Comparison of ENCODE assay signal across 9 cellular contexts in the genomic region with DNA sequence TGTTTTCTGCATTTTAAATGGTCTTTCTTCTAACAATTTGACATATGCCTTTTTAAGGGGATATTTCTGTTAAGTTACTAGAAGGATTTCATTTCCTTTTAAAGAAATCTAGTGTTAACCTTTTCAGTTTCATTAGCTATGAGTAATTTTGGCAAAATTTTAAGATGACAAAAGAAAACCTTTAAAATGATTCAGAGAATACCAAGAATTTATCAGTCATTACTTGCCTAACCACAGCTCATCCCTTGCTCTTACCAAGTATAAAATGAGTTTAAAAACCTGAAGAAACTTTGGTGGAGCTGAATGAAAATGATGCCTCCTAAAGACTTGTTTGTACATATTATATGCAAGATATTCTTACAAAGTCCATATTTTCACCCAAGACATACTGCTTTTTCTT.
DNase-seq lines count a peak whose midpoint lies in the region; ATAC-seq, FAIRE-seq and TF ChIP-seq lines count a peak whose summit lies in the region.
"Had no signal": no experiment of that assay in that cellular context is flagged by ENCODE, and none has a peak within 500 bp of the region (broad histone marks: within the 10 kb centered on the region; RNA-seq: fewer than 3 reads in every experiment).

No MANE protein-coding gene starts in this region.

- no peaks in the 10 kb centered on the region for H4K20me1 ChIP-seq in astrocyte (ENCODE audit: insufficient read depth, low read length)

- in situ Hi-C loops in ACHN (cut with HindIII; ENCODE audit: low pct_ligation_motif_present, low pct_unique_long_range_greater_than_20kb, low sequenced_read_pairs), result no loop called here

- H3K79me2 ChIP-seq in astrocyte (ENCODE audit: insufficient read depth, low read length), result peaks cover 80% of the 10 kb centered on the region

- ATAC-seq in GM19035 (IDR thresholded peaks at IDR 0.05; ENCODE audit: unreplicated experiment) (peak; percentile 34), HG03159 (IDR thresholded peaks at IDR 0.05; ENCODE audit: unreplicated experiment) (peak; percentile 50)

- FAIRE-seq in astrocyte (lab: Jason Lieb, UNC), result no peak

- intact Hi-C loops in CD14-positive monocyte (cut with micrococcal nuclease), result no loop called here
- intact Hi-C loops in testis (cut with DNase I; ENCODE audit: low total_unique reads), result no loop called here

- H3K27ac Mint-ChIP-seq in astrocyte (ENCODE audit: unreplicated experiment) (peak overlapping the region; percentile 91), CD14-positive monocyte (no peak overlapping the region), mesothelial cell of epicardium (no peak overlapping the region), endothelial cell (ENCODE audit: unreplicated experiment) (no peak overlapping the region)

- H2AFZ ChIP-seq in astrocyte (ENCODE audit: low read depth, low read length), result no peak overlapping the region

- TF ChIP-seq CTCF in astrocyte (IDR thresholded peaks at IDR 0.05; ENCODE audit: insufficient read depth, low read depth, low read length) (no peak), CD14-positive monocyte (IDR thresholded peaks at IDR 0.05) (no peak), testis (IDR thresholded peaks at IDR 0.05) (no peak), mesothelial cell of epicardium (IDR thresholded peaks at IDR 0.05; ENCODE audit: unreplicated experiment) (no peak), endothelial cell (IDR thresholded peaks at IDR 0.05; ENCODE audit: unreplicated experiment) (no peak)

- H3K9ac ChIP-seq in astrocyte (ENCODE audit: low read length), result peak overlapping the region; percentile 55

- no peaks in the 10 kb centered on the region for H3K9me3 Mint-ChIP-seq in astrocyte (ENCODE audit: unreplicated experiment)
- no peaks in the 10 kb centered on the region for H3K9me3 Mint-ChIP-seq in CD14-positive monocyte
- H3K9me3 Mint-ChIP-seq in mesothelial cell of epicardium, result no peaks in the 10 kb centered on the region
- H3K9me3 Mint-ChIP-seq in endothelial cell (ENCODE audit: unreplicated experiment), result no peaks in the 10 kb centered on the region

- no peak overlapping the region for H3K4me3 Mint-ChIP-seq in astrocyte (ENCODE audit: unreplicated experiment)
- no peak overlapping the region for H3K4me3 Mint-ChIP-seq in CD14-positive monocyte
- H3K4me3 Mint-ChIP-seq in mesothelial cell of epicardium, result no peak overlapping the region
- no peak overlapping the region for H3K4me3 Mint-ChIP-seq in endothelial cell (ENCODE audit: unreplicated experiment)

- no peaks in the 10 kb centered on the region for H3K27me3 Mint-ChIP-seq in astrocyte (ENCODE audit: low read depth, unreplicated experiment)
- H3K27me3 Mint-ChIP-seq in CD14-positive monocyte (ENCODE audit: low read depth in 3 of 3), result peaks cover 0 to 1% (median 0%) of the 10 kb centered on the region in 3 donors
- H3K27me3 Mint-ChIP-seq in mesothelial cell of epicardium (ENCODE audit: low read depth), result no peaks in the 10 kb centered on the region
- H3K27me3 Mint-ChIP-seq in endothelial cell (ENCODE audit: unreplicated experiment), result no peaks in the 10 kb centered on the region

- H3K9me3 ChIP-seq in astrocyte (ENCODE audit: insufficient read depth, low read depth, low read length) (no peaks in the 10 kb centered on the region), testis (no peaks in the 10 kb centered on the region)

- H3K4me2 ChIP-seq in astrocyte (ENCODE audit: low read length), result peak overlapping the region; percentile 75

- TF ChIP-seq POLR2A in testis (IDR thresholded peaks at IDR 0.05), result no peak

- DNase-seq in ACHN (peak; percentile 31), astrocyte (ENCODE audit: low read depth) (peak; percentile 89), CD14-positive monocyte (ENCODE audit: low spot score) (no peak), testis (no peak), mesothelial cell of epicardium (ENCODE audit: low spot score in 2 of 2, unreplicated experiment in 2 of 2) (no peak), endothelial cell (ENCODE audit: low spot score) (no peak)
- DNase-seq: DND-41 had no signal

- H3K4me1 ChIP-seq in astrocyte (ENCODE audit: insufficient read depth, low read length) (peaks cover 20% of the 10 kb centered on the region), testis (no peaks in the 10 kb centered on the region)

- H3K4me3 ChIP-seq in astrocyte (ENCODE audit: insufficient read depth, low read depth, low read length) (peak overlapping the region; percentile 35), testis (no peak overlapping the region)

- H3K27me3 ChIP-seq in astrocyte (ENCODE audit: insufficient read depth, low read length), result no peaks in the 10 kb centered on the region
- H3K27me3 ChIP-seq in testis, result no peaks in the 10 kb centered on the region

- peaks cover 35% of the 10 kb centered on the region for H3K4me1 Mint-ChIP-seq in astrocyte (ENCODE audit: low read depth, unreplicated experiment)
- peaks cover 4% of the 10 kb centered on the region for H3K4me1 Mint-ChIP-seq in CD14-positive monocyte
- H3K4me1 Mint-ChIP-seq in mesothelial cell of epicardium, result peaks cover 25% of the 10 kb centered on the region
- H3K4me1 Mint-ChIP-seq in endothelial cell (ENCODE audit: unreplicated experiment), result peaks cover 7% of the 10 kb centered on the region

- H3K36me3 ChIP-seq in astrocyte (ENCODE audit: insufficient read depth, low read length) (no peaks in the 10 kb centered on the region), testis (ENCODE audit: low read depth, missing control alignments) (no peaks in the 10 kb centered on the region)

- H3K27ac ChIP-seq in astrocyte (ENCODE audit: low read depth, low read length) (peak overlapping the region; percentile 92), testis (no peak overlapping the region)

- H3K36me3 Mint-ChIP-seq in astrocyte (ENCODE audit: low read depth, unreplicated experiment) (no peaks in the 10 kb centered on the region), CD14-positive monocyte (peaks cover 3 to 7% of the 10 kb centered on the region in 2 donors), mesothelial cell of epicardium (peaks cover 4% of the 10 kb centered on the region), endothelial cell (ENCODE audit: low read depth, unreplicated experiment) (no peaks in the 10 kb centered on the region)

Comparison
In these comparisons a context has a peak if more than half of its experiments do, and no peak if none do; other contexts are left out.
1. DNase-seq: peak in ACHN (single experiment) and astrocyte (single experiment); none in CD14-positive monocyte (single experiment), testis (single experiment), mesothelial cell of epicardium (0 of 2) and endothelial cell (single experiment).